In the genomic region with DNA sequence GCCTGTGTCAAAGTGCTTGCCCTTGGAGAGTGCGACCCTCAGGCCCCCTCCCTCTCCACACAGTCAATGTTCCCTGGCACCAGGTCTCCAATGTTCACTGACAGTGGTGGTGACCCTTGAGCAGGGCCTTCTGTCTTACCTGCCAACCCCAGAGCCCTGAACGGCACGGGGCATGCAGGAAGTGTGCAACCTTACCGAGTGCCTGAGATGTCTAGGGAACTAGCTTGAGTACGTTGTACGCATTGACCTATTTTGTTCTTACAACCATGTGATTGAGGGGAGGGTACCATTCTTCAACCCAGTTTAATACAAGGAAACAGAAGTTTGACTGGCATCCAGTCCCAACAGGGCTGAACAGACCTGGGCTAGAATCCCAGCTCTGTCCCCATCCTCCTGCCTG, we compare ENCODE assay signal across 30 cellular contexts. TPM values are rescaled to one million over a fixed set of nuclear protein-coding genes. Genes with fewer than 3 reads are reported as not detected.
"Had no signal": no experiment of that assay in that cellular context is flagged by ENCODE, and none has a peak within 500 bp of the region (broad histone marks: within the 10 kb centered on the region; RNA-seq: fewer than 3 reads in every experiment).

No MANE protein-coding gene starts in this region.

- H2AFZ ChIP-seq: hepatocyte had no signal

- H3K27me3 ChIP-seq: breast epithelium, hepatocyte, ovary, right atrium auricular region, thyroid gland, upper lobe of right lung had no signal

- H3K9me3 Mint-ChIP-seq: activated CD4-positive, alpha-beta memory T cell treated with anti-CD3 and anti-CD28 coated beads, Interleukin-2, amount 10 ng/mL, durations not matched to agents 7 days and 5 days; activated CD4-positive, alpha-beta T cell treated with anti-CD3 and anti-CD28 coated beads, Interleukin-2, amount 10 ng/mL, durations not matched to agents 24 days and 14 days; activated naive CD4-positive, alpha-beta T cell treated with anti-CD3 and anti-CD28 coated beads, Interleukin-2, amount 50 U/mL, for 72 hours; central memory CD8-positive, alpha-beta T cell; effector memory CD8-positive, alpha-beta T cell; immature natural killer cell; naive thymus-derived CD8-positive, alpha-beta T cell had no signal

- H3K4me3 ChIP-seq: breast epithelium, esophagus muscularis mucosa, hepatocyte, left lung, ovary, psoas muscle, right atrium auricular region, thyroid gland, upper lobe of right lung had no signal

- H3K27ac Mint-ChIP-seq: activated CD4-positive, alpha-beta memory T cell treated with anti-CD3 and anti-CD28 coated beads, Interleukin-2, amount 10 ng/mL, durations not matched to agents 7 days and 5 days; activated CD4-positive, alpha-beta T cell treated with anti-CD3 and anti-CD28 coated beads, Interleukin-2, amount 10 ng/mL, durations not matched to agents 24 days and 14 days; activated CD8-positive, alpha-beta memory T cell treated with anti-CD3 and anti-CD28 coated beads, Interleukin-2, amount 10 ng/mL, durations not matched to agents 7 days and 5 days; effector memory CD8-positive, alpha-beta T cell; immature natural killer cell; naive thymus-derived CD8-positive, alpha-beta T cell had no signal

- H3K36me3 ChIP-seq: breast epithelium, esophagus muscularis mucosa, left lung, ovary, right atrium auricular region, thyroid gland, upper lobe of right lung had no signal

- H3K4me2 ChIP-seq: hepatocyte had no signal

- DNase-seq: activated CD4-positive, alpha-beta memory T cell treated with anti-CD3 and anti-CD28 coated beads, Interleukin-2, amount 10 ng/mL, durations not matched to agents 7 days and 5 days; activated CD4-positive, alpha-beta T cell treated with anti-CD3 and anti-CD28 coated beads, Interleukin-2, amount 10 ng/mL, durations not matched to agents 24 days and 14 days; activated CD8-positive, alpha-beta memory T cell treated with anti-CD3 and anti-CD28 coated beads, Interleukin-2, amount 10 ng/mL, durations not matched to agents 7 days and 5 days; activated gamma-delta T cell; activated T-cell treated with anti-CD3 and anti-CD28 coated beads for 4 hours; dorsolateral prefrontal cortex; effector memory CD8-positive, alpha-beta T cell; glutamatergic neuron; immature natural killer cell; naive thymus-derived CD8-positive, alpha-beta T cell; ovary; psoas muscle; stimulated activated CD4-positive, alpha-beta T cell treated with anti-CD3 and anti-CD28 coated beads, Interleukin-4, amount 100 ng/mL, for 4 hours; stimulated activated naive CD8-positive, alpha-beta T cell treated with anti-CD3 and anti-CD28 coated beads, Interleukin-15, Interleukin-2, amounts not matched to agents 100 U/mL and 50 U/mL, for 24 hours; thyroid gland; upper lobe of right lung had no signal

- H3K4me1 ChIP-seq: esophagus muscularis mucosa, psoas muscle, upper lobe of right lung had no signal

- H3K9me3 ChIP-seq: breast epithelium, esophagus muscularis mucosa, left lung, ovary, psoas muscle, right atrium auricular region, thyroid gland, upper lobe of right lung had no signal

- H3K79me2 ChIP-seq: hepatocyte had no signal

- H3K27me3 Mint-ChIP-seq: activated CD4-positive, alpha-beta memory T cell treated with anti-CD3 and anti-CD28 coated beads, Interleukin-2, amount 10 ng/mL, durations not matched to agents 7 days and 5 days; activated CD4-positive, alpha-beta T cell treated with anti-CD3 and anti-CD28 coated beads, Interleukin-2, amount 10 ng/mL, durations not matched to agents 24 days and 14 days had no signal

- H3K36me3 Mint-ChIP-seq: activated CD8-positive, alpha-beta memory T cell treated with anti-CD3 and anti-CD28 coated beads, Interleukin-2, amount 10 ng/mL, durations not matched to agents 7 days and 5 days; activated naive CD4-positive, alpha-beta T cell treated with anti-CD3 and anti-CD28 coated beads, Interleukin-2, amount 50 U/mL, for 72 hours; immature natural killer cell; naive thymus-derived CD8-positive, alpha-beta T cell had no signal

- ATAC-seq: activated CD4-positive, CD25-positive, alpha-beta regulatory T cell treated with anti-CD3 and anti-CD28 coated beads, Interleukin-2, amount 50 U/mL, for 24 hours; activated CD8-positive, alpha-beta memory T cell treated with anti-CD3 and anti-CD28 coated beads, Interleukin-2, amount 10 ng/mL, durations not matched to agents 7 days and 5 days; activated naive CD4-positive, alpha-beta T cell treated with anti-CD3 and anti-CD28 coated beads, Interleukin-2, amount 50 U/mL, for 72 hours; effector memory CD8-positive, alpha-beta T cell; left lung; naive thymus-derived CD8-positive, alpha-beta T cell; psoas muscle; stimulated activated naive CD8-positive, alpha-beta T cell treated with anti-CD3 and anti-CD28 coated beads, Interleukin-15, Interleukin-2, amounts not matched to agents 100 U/mL and 50 U/mL, for 24 hours; upper lobe of right lung had no signal

- H3K27ac ChIP-seq: breast epithelium, esophagus muscularis mucosa, hepatocyte, left lung, ovary, psoas muscle, right atrium auricular region, thyroid gland, upper lobe of right lung, VCaP had no signal

- H3K4me1 Mint-ChIP-seq: activated CD4-positive, alpha-beta memory T cell treated with anti-CD3 and anti-CD28 coated beads, Interleukin-2, amount 10 ng/mL, durations not matched to agents 7 days and 5 days; activated CD4-positive, alpha-beta T cell treated with anti-CD3 and anti-CD28 coated beads, Interleukin-2, amount 10 ng/mL, durations not matched to agents 24 days and 14 days; activated CD8-positive, alpha-beta memory T cell treated with anti-CD3 and anti-CD28 coated beads, Interleukin-2, amount 10 ng/mL, durations not matched to agents 7 days and 5 days; central memory CD8-positive, alpha-beta T cell; immature natural killer cell had no signal

- H3K4me3 Mint-ChIP-seq: activated CD4-positive, alpha-beta memory T cell treated with anti-CD3 and anti-CD28 coated beads, Interleukin-2, amount 10 ng/mL, durations not matched to agents 7 days and 5 days; activated CD4-positive, alpha-beta T cell treated with anti-CD3 and anti-CD28 coated beads, Interleukin-2, amount 10 ng/mL, durations not matched to agents 24 days and 14 days; activated CD8-positive, alpha-beta memory T cell treated with anti-CD3 and anti-CD28 coated beads, Interleukin-2, amount 10 ng/mL, durations not matched to agents 7 days and 5 days; central memory CD8-positive, alpha-beta T cell; effector memory CD8-positive, alpha-beta T cell; immature natural killer cell; naive thymus-derived CD8-positive, alpha-beta T cell had no signal

RNA-seq across cellular contexts. Expression of gene MAG, which starts 13.2 kb away (rescaled TPM):
- total RNA-seq: activated CD4-positive, alpha-beta memory T cell treated with anti-CD3 and anti-CD28 coated beads, Interleukin-2, amount 10 ng/mL, durations not matched to agents 7 days and 5 days; activated CD4-positive, alpha-beta T cell treated with anti-CD3 and anti-CD28 coated beads, Interleukin-2, amount 10 ng/mL, durations not matched to agents 24 days and 14 days; frontal cortex; hepatocyte; left lung; lung microvascular endothelial cell; naive thymus-derived CD8-positive, alpha-beta T cell; right atrium auricular region; subcutaneous adipose tissue; upper lobe of right lung had no signal
- polyA plus RNA-seq: immature natural killer cell had no signal

RNA-seq across cellular contexts. Expression of gene HAMP, which starts 22.9 kb away (rescaled TPM):
- total RNA-seq: esophagus muscularis mucosa, frontal cortex, kidney epithelial cell, subcutaneous adipose tissue, thyroid gland had no signal
- polyA plus RNA-seq: psoas muscle had no signal

RNA-seq across cellular contexts. Expression of gene CD22, which starts 23.8 kb away (rescaled TPM):
- total RNA-seq: frontal cortex, lung microvascular endothelial cell had no signal
- polyA plus RNA-seq: hepatocyte had no signal

RNA-seq across cellular contexts. Expression of gene FFAR1, which starts 42.5 kb away (rescaled TPM):
- total RNA-seq: activated CD4-positive, alpha-beta memory T cell treated with anti-CD3 and anti-CD28 coated beads, Interleukin-2, amount 10 ng/mL, durations not matched to agents 7 days and 5 days; activated CD8-positive, alpha-beta memory T cell treated with anti-CD3 and anti-CD28 coated beads, Interleukin-2, amount 10 ng/mL, durations not matched to agents 7 days and 5 days; breast epithelium; esophagus muscularis mucosa; frontal cortex; hepatocyte; left lung; lung microvascular endothelial cell; naive thymus-derived CD8-positive, alpha-beta T cell; psoas muscle; right atrium auricular region; subcutaneous adipose tissue; T-helper 2 cell treated with Interferon-gamma antibody and Interleukin-4, amounts not matched to agents 100 ng/mL and 5 ng/mL, for 36 hours; thyroid gland; upper lobe of right lung had no signal
- polyA plus RNA-seq: hepatocyte; immature natural killer cell; naive thymus-derived CD8-positive, alpha-beta T cell; psoas muscle had no signal
